ENCODE assay signal across 7 cellular contexts in the genomic region with DNA sequence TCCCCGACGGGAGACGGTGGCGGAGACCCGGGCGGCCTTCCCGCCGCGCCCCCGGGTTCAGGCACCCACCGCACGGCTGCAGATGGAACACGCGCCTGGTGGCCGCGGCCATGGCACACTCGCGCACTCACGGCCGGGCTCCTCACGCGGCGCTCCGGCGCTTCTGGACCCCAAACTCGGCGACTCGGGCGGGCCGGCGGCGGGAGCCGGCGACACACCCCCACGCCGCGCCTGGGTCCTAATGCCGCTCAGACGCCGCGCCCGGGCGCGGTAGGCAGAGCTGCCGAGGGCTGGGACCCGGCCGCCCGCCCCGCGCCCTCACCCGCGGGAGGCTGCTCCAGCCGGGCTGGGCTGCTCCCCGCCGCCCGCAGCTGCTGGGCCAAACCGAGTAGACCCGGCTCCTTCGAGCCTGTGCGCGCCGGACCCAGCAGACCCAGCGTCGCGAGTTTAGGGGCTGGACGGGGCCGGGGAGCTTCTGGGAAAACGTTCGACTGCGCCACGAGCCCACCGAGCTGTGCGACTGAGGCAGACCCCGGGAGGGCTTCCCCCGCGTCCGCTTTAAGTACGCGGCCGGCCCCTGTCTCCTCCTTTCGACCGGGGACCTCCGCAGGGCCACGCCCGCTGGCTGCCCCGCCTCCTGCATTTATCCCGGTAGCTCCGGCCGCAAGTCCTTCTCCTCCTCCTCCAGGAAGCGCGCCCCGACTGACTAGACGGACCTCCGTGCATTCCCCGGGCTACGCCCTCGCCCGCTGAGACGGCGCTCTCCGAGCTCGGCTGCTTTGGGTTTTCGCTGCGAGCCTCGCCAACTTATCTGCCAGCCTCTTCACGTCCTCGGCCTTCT. TPM values are rescaled to one million over a fixed set of nuclear protein-coding genes. Genes with fewer than 3 reads are reported as not detected.
DNase-seq lines count a peak whose midpoint lies in the region; ATAC-seq and TF ChIP-seq lines count a peak whose summit lies in the region.

Gene SLC4A11 (minus strand): TSS at position 165 of the 841 bp plus-strand sequence. CDS start 53 bp downstream, at position 112.

- H3K4me1 ChIP-seq in Peyer's patch: peaks cover 3 to 24% (median 7%) of the 10 kb centered on the region in 4 donors

- POLR2A ChIA-PET in GM10248 (lab: Yijun Ruan, JAX): no interaction called here

- H3K9me3 ChIP-seq in Peyer's patch: no peaks in the 10 kb centered on the region

- ATAC-seq in HG03342 (IDR thresholded peaks at IDR 0.05; ENCODE audit: unreplicated experiment) (peak; percentile 55), sciatic nerve (peak; percentile 34)

- TF ChIP-seq CTCF in GM10248 (IDR thresholded peaks at IDR 0.05; ENCODE audit: control extremely low read depth, extremely low read depth, low read depth, missing control alignments) (no peak), Peyer's patch (IDR thresholded peaks at IDR 0.05) (no peak), astrocyte of the cerebellum (IDR thresholded peaks at IDR 0.05; ENCODE audit: low read depth, low read length, missing control alignments) (no peak)

- peak within 1 kb of the TSS in 1 of 4 donors; percentile 17 for H3K27ac ChIP-seq in Peyer's patch

- peak within 1 kb of the TSS; percentile 64 to 87 (median 80) for H3K4me3 ChIP-seq in Peyer's patch
- peak within 1 kb of the TSS; percentile 46 for H3K4me3 ChIP-seq in astrocyte of the cerebellum (ENCODE audit: low read depth, low read length)

- peak; percentile 80 for DNase-seq in GM10248 (ENCODE audit: extremely low spot score)
- DNase-seq in Peyer's patch: peak in 2 of 3 donors; percentile 82 to 83
- no peak for DNase-seq in astrocyte of the cerebellum (ENCODE audit: low read depth)
- DNase-seq in hepatic stellate cell (ENCODE audit: low spot score): peak; percentile 78
- no peak for DNase-seq in sciatic nerve (ENCODE audit: low spot score)
- no peak for DNase-seq in mesenteric fat pad (ENCODE audit: low spot score)

- TF ChIP-seq POLR2A in Peyer's patch (IDR thresholded peaks at IDR 0.05): no peak

- CTCF ChIA-PET in GM10248 (lab: Yijun Ruan, JAX): interaction anchor here (1.1 to 1.6 kb wide), 3 partner anchors 10 to 13 kb away, joined by 3 to 5 read pairs (median 5); no protein-coding TSS in a partner anchor

- in situ Hi-C loops in astrocyte of the cerebellum (cut with HindIII; ENCODE audit: low sequenced_read_pairs): no loop called here

- no peaks in the 10 kb centered on the region for H3K36me3 ChIP-seq in Peyer's patch

- intact Hi-C loops in sciatic nerve (cut with DNase I): no loop called here

- H3K27me3 ChIP-seq in Peyer's patch: peaks cover 0 to 14% of the 10 kb centered on the region in 2 donors

RNA-seq across cellular contexts. Expression of gene SLC4A11, which starts in this region (rescaled TPM):
- 1 to 10 TPM in 1 of 4 donors, under 1 TPM in 2, not detected in 1; 0.54 to 1.1 (median 0.70) TPM for total RNA-seq in Peyer's patch
- total RNA-seq in sciatic nerve: 0.89 TPM
- 1.2 TPM for total RNA-seq in mesenteric fat pad

Comparison
In these comparisons a context has a peak if more than half of its experiments do, and no peak if none do; other contexts are left out.
1. Peak in ATAC-seq in sciatic nerve; RNA of the gene not detected or under 1 TPM.
2. DNase-seq: peak in GM10248 (single experiment), Peyer's patch (2 of 3) and hepatic stellate cell (single experiment); none in astrocyte of the cerebellum (single experiment), sciatic nerve (single experiment) and mesenteric fat pad (single experiment).